Comparison of ENCODE assay signal across 34 cellular contexts in genomic region chr12:84124211-84124610, GRCh38.
"Had no signal": no experiment of that assay in that cellular context is flagged by ENCODE, and none has a peak within 500 bp of the region (broad histone marks: within the 10 kb centered on the region; RNA-seq: fewer than 3 reads in every experiment).

No MANE protein-coding gene starts in this region.

- H3K27ac Mint-ChIP-seq: activated B cell treated with CpG ODN at 0.5 μM for 24 hours; activated CD8-positive, alpha-beta T cell treated with anti-CD3 and anti-CD28 coated beads for 36 hours; activated naive CD4-positive, alpha-beta T cell treated with anti-CD3 and anti-CD28 coated beads, Interleukin-2, amount 10 ng/mL, durations not matched to agents 7 days and 5 days; activated naive CD8-positive, alpha-beta T cell; activated T-helper 17 cell treated with anti-CD3 and anti-CD28 coated beads, Interleukin-2, amount 50 U/mL, for 72 hours; effector memory CD8-positive, alpha-beta T cell; T-helper 17 cell; T-helper 2 cell treated with Interferon-gamma antibody and Interleukin-4, amounts not matched to agents 5 μg/mL and 100 μg/mL, for 36 hours had no signal

- H3K4me1 ChIP-seq: esophagus squamous epithelium, foreskin keratinocyte, gastrocnemius medialis, heart right ventricle had no signal

- DNase-seq: activated B cell treated with CpG ODN at 0.5 μM for 24 hours; activated CD4-positive, alpha-beta T cell treated with anti-CD3 and anti-CD28 coated beads for 48 hours; activated CD4-positive, alpha-beta T cell treated with anti-CD3 and anti-CD28 coated beads, Interleukin-2, amount 50 U/mL, for 1 hour; activated CD4-positive, alpha-beta T cell treated with anti-CD3 and anti-CD28 coated beads, Interleukin-2, amount 50 U/mL, for 48 hours; activated CD8-positive, alpha-beta memory T cell treated with anti-CD3 and anti-CD28 coated beads for 24 hours; activated CD8-positive, alpha-beta T cell treated with anti-CD3 and anti-CD28 coated beads for 36 hours; activated effector memory CD4-positive, alpha-beta T cell treated with Interleukin-2 at 50 U/mL for 16 hours; activated naive CD4-positive, alpha-beta T cell treated with anti-CD3 and anti-CD28 coated beads, Interleukin-2, amount 10 ng/mL, durations not matched to agents 7 days and 5 days; activated T-cell treated with anti-CD3 and anti-CD28 coated beads, Interleukin-2, amount 50 U/mL, for 4 hours; amniotic stem cell; anterior cingulate cortex; brain microvascular endothelial cell; cortex of kidney; dermis blood vessel endothelial cell; effector CD4-positive, alpha-beta T cell; effector memory CD8-positive, alpha-beta T cell; esophagus squamous epithelium; foreskin keratinocyte; gastrocnemius medialis; heart right ventricle; T-helper 1 cell; T-helper 17 cell; T1000; WERI-Rb-1 had no signal

- H3K27ac ChIP-seq: brain microvascular endothelial cell, epithelial cell of prostate, esophagus squamous epithelium, foreskin keratinocyte, gastrocnemius medialis, heart right ventricle, hepatocyte, WERI-Rb-1 had no signal

- H2AFZ ChIP-seq: hepatocyte had no signal

- H3K4me1 Mint-ChIP-seq: activated B cell treated with CpG ODN at 0.5 μM for 24 hours; activated naive CD4-positive, alpha-beta T cell treated with anti-CD3 and anti-CD28 coated beads, Interleukin-2, amount 10 ng/mL, durations not matched to agents 7 days and 5 days; activated T-helper 17 cell treated with anti-CD3 and anti-CD28 coated beads, Interleukin-2, amount 50 U/mL, for 72 hours; central memory CD8-positive, alpha-beta T cell; T-helper 17 cell had no signal

- H3K9me3 ChIP-seq: esophagus squamous epithelium, gastrocnemius medialis had no signal

- ATAC-seq: activated CD4-positive, CD25-positive, alpha-beta regulatory T cell treated with anti-CD3 and anti-CD28 coated beads, Interleukin-2, amount 50 U/mL, for 24 hours; activated CD8-positive, alpha-beta T cell treated with anti-CD3 and anti-CD28 coated beads for 36 hours; activated T-cell treated with anti-CD3 and anti-CD28 coated beads, Interleukin-2, amount 50 U/mL, for 4 hours; activated T-helper 17 cell treated with anti-CD3 and anti-CD28 coated beads, Interleukin-2, amount 50 U/mL, for 72 hours; effector memory CD8-positive, alpha-beta T cell; foreskin keratinocyte; gastrocnemius medialis; heart right ventricle; T-helper 17 cell had no signal

- H3K79me2 ChIP-seq: hepatocyte had no signal

- FAIRE-seq: astrocyte, bronchial epithelial cell, colon had no signal

- H3K27me3 Mint-ChIP-seq: activated B cell treated with CpG ODN at 0.5 μM for 24 hours; activated CD8-positive, alpha-beta T cell treated with anti-CD3 and anti-CD28 coated beads for 36 hours; activated naive CD4-positive, alpha-beta T cell treated with anti-CD3 and anti-CD28 coated beads, Interleukin-2, amount 10 ng/mL, durations not matched to agents 7 days and 5 days; activated naive CD8-positive, alpha-beta T cell; activated T-helper 17 cell treated with anti-CD3 and anti-CD28 coated beads, Interleukin-2, amount 50 U/mL, for 72 hours; central memory CD8-positive, alpha-beta T cell; effector memory CD8-positive, alpha-beta T cell; T-helper 17 cell had no signal

- H3K36me3 ChIP-seq: brain microvascular endothelial cell, esophagus squamous epithelium, gastrocnemius medialis, heart right ventricle, WERI-Rb-1 had no signal

- H3K27me3 ChIP-seq: brain microvascular endothelial cell, esophagus squamous epithelium, foreskin keratinocyte, gastrocnemius medialis, heart right ventricle, hepatocyte had no signal

- H3K4me3 ChIP-seq: esophagus squamous epithelium, gastrocnemius medialis, heart right ventricle, hepatocyte had no signal

- H3K4me2 ChIP-seq: hepatocyte had no signal

- H3K4me3 Mint-ChIP-seq: activated B cell treated with CpG ODN at 0.5 μM for 24 hours; activated CD8-positive, alpha-beta T cell treated with anti-CD3 and anti-CD28 coated beads for 36 hours; activated naive CD4-positive, alpha-beta T cell treated with anti-CD3 and anti-CD28 coated beads, Interleukin-2, amount 10 ng/mL, durations not matched to agents 7 days and 5 days; activated naive CD8-positive, alpha-beta T cell; activated T-cell treated with anti-CD3 and anti-CD28 coated beads, Interleukin-2, amount 50 U/mL, for 4 hours; activated T-helper 17 cell treated with anti-CD3 and anti-CD28 coated beads, Interleukin-2, amount 50 U/mL, for 72 hours; central memory CD8-positive, alpha-beta T cell; effector memory CD8-positive, alpha-beta T cell; T-helper 17 cell; T-helper 2 cell treated with Interferon-gamma antibody and Interleukin-4, amounts not matched to agents 5 μg/mL and 100 μg/mL, for 36 hours had no signal

- H3K9me3 Mint-ChIP-seq: activated CD8-positive, alpha-beta T cell treated with anti-CD3 and anti-CD28 coated beads for 36 hours had no signal
